15 cellular contexts compared by ENCODE assay signal in the genomic region with DNA sequence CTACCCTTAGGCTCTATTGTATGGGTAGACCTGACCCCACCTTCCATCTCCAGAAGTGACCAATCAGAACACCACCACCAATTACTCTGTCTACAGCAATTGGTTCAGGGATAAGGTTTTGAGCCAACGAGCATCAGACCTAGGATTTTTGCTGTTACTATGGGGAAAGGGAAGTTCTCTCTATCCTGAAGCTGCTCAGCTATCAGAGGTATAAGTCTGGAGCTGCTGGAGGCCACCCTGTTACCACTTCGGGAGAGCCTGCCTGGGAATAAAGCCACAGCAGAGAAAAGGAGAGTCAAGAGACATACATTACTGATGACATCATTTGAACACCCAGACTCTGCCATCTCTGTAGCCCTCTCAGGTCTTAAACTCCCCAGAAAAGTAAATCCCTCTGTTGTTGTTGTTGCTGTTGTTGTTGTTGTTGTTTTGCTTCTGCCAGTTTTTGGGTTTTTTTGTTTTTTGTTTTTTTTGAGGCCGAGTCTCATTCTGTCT.
DNase-seq lines count a peak whose midpoint lies in the region; ATAC-seq lines count a peak whose summit lies in the region.
"Had no signal": no experiment of that assay in that cellular context is flagged by ENCODE, and none has a peak within 500 bp of the region (broad histone marks: within the 10 kb centered on the region; RNA-seq: fewer than 3 reads in every experiment).

No MANE protein-coding gene starts in this region.

- H3K4me1 Mint-ChIP-seq in natural killer cell treated with Interleukin-12 subunit alpha and Interleukin-12 subunit beta and Interleukin-15 and Interleukin-18, amount 100 ng/mL, for 72 hours (ENCODE audit: low read depth in 2 of 2): peaks cover 60 to 63% of the 10 kb centered on the region in 2 donors

- peak overlapping the region; percentile 99 for H3K27ac ChIP-seq in angular gyrus (ENCODE audit: low read depth, low read length)
- H3K27ac ChIP-seq: pancreas had no signal

- DNase-seq in SKM-1 treated with dmso at 0.1 percent for 144 hours (lab: John Stamatoyannopoulos, UW; ENCODE audit: unreplicated experiment) (peak; percentile 37), SKM-1 (lab: John Stamatoyannopoulos, UW; ENCODE audit: unreplicated experiment) (no peak), NCI-H1694 treated with DMSO at 0.1 percent for 48 hours (lab: John Stamatoyannopoulos, UW) (peak; percentile 16), NCI-H1092 treated with DMSO at 0.1 percent for 48 hours (lab: John Stamatoyannopoulos, UW) (no peak)
- peak; percentile 18 for DNase-seq in natural killer cell treated with Interleukin-12 subunit alpha and Interleukin-12 subunit beta and Interleukin-15 and Interleukin-18, amount 100 ng/mL, for 72 hours (ENCODE audit: low spot score)
- no peak for DNase-seq in stimulated activated CD4-positive, alpha-beta T cell treated with anti-CD3 and anti-CD28 coated beads, Interleukin-2, amount 100 ng/mL, for 24 hours
- DNase-seq: amygdala; HCEC 1CT; left cardiac atrium; NCI-H2029 treated with DMSO at 0.1 percent for 48 hours; pancreas; SHP77; stimulated activated CD4-positive, alpha-beta T cell treated with anti-CD3 and anti-CD28 coated beads, Interleukin-2, amount 100 ng/mL, for 48 hours had no signal

- peaks cover 32% of the 10 kb centered on the region for H3K36me3 Mint-ChIP-seq in natural killer cell treated with Interleukin-12 subunit alpha and Interleukin-12 subunit beta and Interleukin-15 and Interleukin-18, amount 100 ng/mL, for 72 hours

- no peaks in the 10 kb centered on the region for H3K27me3 Mint-ChIP-seq in natural killer cell treated with Interleukin-12 subunit alpha and Interleukin-12 subunit beta and Interleukin-15 and Interleukin-18, amount 100 ng/mL, for 72 hours

- no peak for ATAC-seq in natural killer cell treated with Interleukin-12 subunit alpha and Interleukin-12 subunit beta and Interleukin-15 and Interleukin-18, amount 100 ng/mL, for 72 hours
- ATAC-seq in HG03095 (IDR thresholded peaks at IDR 0.05; ENCODE audit: unreplicated experiment): no peak
- ATAC-seq: left cardiac atrium, pancreas had no signal

- H3K27ac Mint-ChIP-seq in natural killer cell treated with Interleukin-12 subunit alpha and Interleukin-12 subunit beta and Interleukin-15 and Interleukin-18, amount 100 ng/mL, for 72 hours: peak overlapping the region; percentile 19 to 78

- H3K9me3 Mint-ChIP-seq in natural killer cell treated with Interleukin-12 subunit alpha and Interleukin-12 subunit beta and Interleukin-15 and Interleukin-18, amount 100 ng/mL, for 72 hours: no peaks in the 10 kb centered on the region

- H3K4me3 Mint-ChIP-seq in natural killer cell treated with Interleukin-12 subunit alpha and Interleukin-12 subunit beta and Interleukin-15 and Interleukin-18, amount 100 ng/mL, for 72 hours: no peak overlapping the region

Comparison
In these comparisons a context has a peak if more than half of its experiments do, and no peak if none do; other contexts are left out.
1. DNase-seq: peak in SKM-1 treated with dmso at 0.1 percent for 144 hours (single experiment), NCI-H1694 treated with DMSO at 0.1 percent for 48 hours (single experiment) and natural killer cell treated with Interleukin-12 subunit alpha and Interleukin-12 subunit beta and Interleukin-15 and Interleukin-18, amount 100 ng/mL, for 72 hours (single experiment); none in SKM-1 (single experiment), NCI-H1092 treated with DMSO at 0.1 percent for 48 hours (single experiment) and stimulated activated CD4-positive, alpha-beta T cell treated with anti-CD3 and anti-CD28 coated beads, Interleukin-2, amount 100 ng/mL, for 24 hours (0 of 2).